In genomic region chr5:158519433-158520025, GRCh38 we compare ENCODE assay signal across 23 cellular contexts.
DNase-seq lines count a peak whose midpoint lies in the region; ATAC-seq and TF ChIP-seq lines count a peak whose summit lies in the region.
"Had no signal": no experiment of that assay in that cellular context is flagged by ENCODE, and none has a peak within 500 bp of the region (broad histone marks: within the 10 kb centered on the region; RNA-seq: fewer than 3 reads in every experiment).

No MANE protein-coding gene starts in this region.

- H3K36me3 Mint-ChIP-seq in activated T-cell treated with anti-CD3 and anti-CD28 coated beads, Interleukin-2, amount 50 U/mL, for 24 hours (ENCODE audit: low read depth) = no peaks in the 10 kb centered on the region
- H3K36me3 Mint-ChIP-seq: CD4-positive, CD25-positive, alpha-beta regulatory T cell had no signal

- H3K4me3 ChIP-seq in adipocyte (ENCODE audit: low read length) (no peak overlapping the region), liver (ENCODE audit: low read depth in 1 of 3, low read length in 3 of 3) (no peak overlapping the region), thyroid gland (replicated peaks in 1 of 3) (no peak overlapping the region)
- H3K4me3 ChIP-seq: GM23248, HAP-1 had no signal

- H3K4me3 Mint-ChIP-seq in activated T-cell treated with anti-CD3 and anti-CD28 coated beads, Interleukin-2, amount 50 U/mL, for 24 hours = no peak overlapping the region
- H3K4me3 Mint-ChIP-seq: CD4-positive, CD25-positive, alpha-beta regulatory T cell had no signal

- ATAC-seq in GM19328 (IDR thresholded peaks at IDR 0.05; ENCODE audit: unreplicated experiment) (no peak), GM21360 (IDR thresholded peaks at IDR 0.05; ENCODE audit: unreplicated experiment) (no peak)
- ATAC-seq: PC-3 had no signal

- DNase-seq in adipocyte (ENCODE audit: low read depth) (peak; percentile 83), fibroblast of peridontal ligament (ENCODE audit: extremely low read depth) (peak; percentile 48), thyroid gland (no peak)
- no peak for DNase-seq in activated T-cell treated with anti-CD3 and anti-CD28 coated beads, Interleukin-2, amount 50 U/mL, for 24 hours
- DNase-seq: ACHN; AML-193; CD4-positive, CD25-positive, alpha-beta regulatory T cell; COR-L47; DMS 273 treated with DMSO at 0.1 percent for 48 hours; DND-41; GM23248; KG1; MV-4-11; NCI-H187; NCI-H2107; NCI-H510A; PC-3; RPMI8226; SHP77 treated with DMSO at 0.1 percent for 48 hours had no signal

- H3K9ac ChIP-seq in adipocyte (ENCODE audit: low read length) (peak overlapping the region; percentile 47), liver (ENCODE audit: low read depth in 1 of 2, low read length in 2 of 2) (no peak overlapping the region)
- H3K9ac ChIP-seq: GM23248 had no signal

- peaks cover 55% of the 10 kb centered on the region for H3K4me1 ChIP-seq in adipocyte (ENCODE audit: control insufficient read depth, insufficient read depth, low read length)
- H3K4me1 ChIP-seq in liver (ENCODE audit: control insufficient read depth in 4 of 4, insufficient read depth in 4 of 4, low read length in 3 of 4) = no peaks in the 10 kb centered on the region
- peaks cover 0 to 5% of the 10 kb centered on the region in 2 donors for H3K4me1 ChIP-seq in thyroid gland
- H3K4me1 ChIP-seq: HAP-1 had no signal

- 55% methylated on average over 3 of the region's 3 CpGs for WGBS in liver
- WGBS in thyroid gland, 2 donors = 70 to 71% methylated on average over 3 of the region's 3 CpGs

- TF ChIP-seq CTCF in liver (IDR thresholded peaks at IDR 0.05; ENCODE audit: low read depth, low read length, missing input control) (no peak), thyroid gland (IDR thresholded peaks at IDR 0.05) (no peak)

- intact Hi-C loops in thyroid gland (cut with DNase I) = no loop called here

- no peak overlapping the region for H3K27ac Mint-ChIP-seq in activated T-cell treated with anti-CD3 and anti-CD28 coated beads, Interleukin-2, amount 50 U/mL, for 24 hours
- H3K27ac Mint-ChIP-seq: CD4-positive, CD25-positive, alpha-beta regulatory T cell had no signal

- H3K4me1 Mint-ChIP-seq in activated T-cell treated with anti-CD3 and anti-CD28 coated beads, Interleukin-2, amount 50 U/mL, for 24 hours (ENCODE audit: low read depth) = peaks cover 12% of the 10 kb centered on the region

- H3K27ac ChIP-seq in liver (ENCODE audit: low read depth in 1 of 2, low read length in 2 of 2) (no peak overlapping the region), thyroid gland (peak overlapping the region in 1 of 3 donors; percentile 17)
- H3K27ac ChIP-seq: GM23248 had no signal

- no peaks in the 10 kb centered on the region for H3K36me3 ChIP-seq in adipocyte (ENCODE audit: control insufficient read depth, insufficient read depth, low read length, severe bottlenecking)
- no peaks in the 10 kb centered on the region for H3K36me3 ChIP-seq in liver (ENCODE audit: control insufficient read depth in 4 of 4, insufficient read depth in 3 of 4, low read depth in 1 of 4, low read length in 3 of 4)
- no peaks in the 10 kb centered on the region for H3K36me3 ChIP-seq in thyroid gland
- H3K36me3 ChIP-seq: HAP-1 had no signal

- peaks cover 4% of the 10 kb centered on the region for H3K27me3 Mint-ChIP-seq in activated T-cell treated with anti-CD3 and anti-CD28 coated beads, Interleukin-2, amount 50 U/mL, for 24 hours
- H3K27me3 Mint-ChIP-seq: CD4-positive, CD25-positive, alpha-beta regulatory T cell had no signal

- TF ChIP-seq POLR2A in thyroid gland (IDR thresholded peaks at IDR 0.05) = no peak

- no peaks in the 10 kb centered on the region for H3K27me3 ChIP-seq in adipocyte (replicated peaks; ENCODE audit: control insufficient read depth, insufficient read depth, low read length)
- no peaks in the 10 kb centered on the region for H3K27me3 ChIP-seq in liver (ENCODE audit: control insufficient read depth in 4 of 4, insufficient read depth in 4 of 4, low read length in 3 of 4)
- H3K27me3 ChIP-seq in thyroid gland = no peaks in the 10 kb centered on the region

- H3K9me3 Mint-ChIP-seq in activated T-cell treated with anti-CD3 and anti-CD28 coated beads, Interleukin-2, amount 50 U/mL, for 24 hours = no peaks in the 10 kb centered on the region
- H3K9me3 Mint-ChIP-seq: CD4-positive, CD25-positive, alpha-beta regulatory T cell had no signal

- no peak for TF ChIP-seq RAD21 in liver (IDR thresholded peaks at IDR 0.05)

- H3K9me3 ChIP-seq in adipocyte (ENCODE audit: control insufficient read depth, low read length) (no peaks in the 10 kb centered on the region), liver (ENCODE audit: control insufficient read depth in 4 of 4, low read length in 3 of 4) (no peaks in the 10 kb centered on the region), thyroid gland (no peaks in the 10 kb centered on the region)
- H3K9me3 ChIP-seq: HAP-1 had no signal

TF ChIP-seq in liver, 16 proteins besides CTCF, POLR2A, EP300 and RAD21:
- TF ChIP-seq FOXA1 (IDR thresholded peaks at IDR 0.05) (peak; percentile 43), ZBTB33 (IDR thresholded peaks at IDR 0.05) (no peak), FOXA2 (IDR thresholded peaks at IDR 0.05) (peak; percentile 33), EGR1 (IDR thresholded peaks at IDR 0.05; ENCODE audit: low read depth in 2 of 2) (no peak), HNF4A (conservative IDR thresholded peaks at IDR 0.05) (peak; percentile 22 to 55), HNF4G (IDR thresholded peaks at IDR 0.05) (no peak), RXRA (IDR thresholded peaks at IDR 0.05) (peak in 1 of 2 donors; percentile 47), MAX (IDR thresholded peaks at IDR 0.05) (no peak), ATF3 (IDR thresholded peaks at IDR 0.05) (no peak)

Comparison
In these comparisons a context has a peak if more than half of its experiments do, and no peak if none do; other contexts are left out.
1. DNase-seq: peak in adipocyte (single experiment) and fibroblast of peridontal ligament (single experiment); none in thyroid gland (0 of 2) and activated T-cell treated with anti-CD3 and anti-CD28 coated beads, Interleukin-2, amount 50 U/mL, for 24 hours (single experiment).